ENCODE assay signal across 21 cellular contexts in genomic region chr5:67644221-67644920, GRCh38.
DNase-seq lines count a peak whose midpoint lies in the region; ATAC-seq, FAIRE-seq and TF ChIP-seq lines count a peak whose summit lies in the region.
"Had no signal": no experiment of that assay in that cellular context is flagged by ENCODE, and none has a peak within 500 bp of the region (broad histone marks: within the 10 kb centered on the region; RNA-seq: fewer than 3 reads in every experiment).

No MANE protein-coding gene starts in this region.

- DNase-seq in HepG2 (ENCODE audit: low spot score) = no peak
- DNase-seq in right lobe of liver = no peak
- DNase-seq in NCI-H526 (lab: John Stamatoyannopoulos, UW) = peak; percentile 74 to 83
- peak; percentile 53 for DNase-seq in SK-N-MC (ENCODE audit: low read depth, low spot score)
- peak; percentile 17 for DNase-seq in renal cortical epithelial cell (ENCODE audit: low read depth)
- DNase-seq in NCI-H446 treated with DMSO at 0.1 percent for 48 hours (lab: John Stamatoyannopoulos, UW) = no peak
- no peak for DNase-seq in AG20443 (ENCODE audit: low spot score)
- DNase-seq: Calu3; CD4-positive, alpha-beta memory T cell; DND-41; GM23248; KBM-7 had no signal

- no peak overlapping the region for H3K4me2 ChIP-seq in HepG2 (ENCODE audit: low read depth, low read length)
- H3K4me2 ChIP-seq: A549, BLaER1 had no signal

- no TSS peak for BruUV-seq in HepG2 (replicated peaks; lab: Mats Ljungman, UMichigan)

- in situ Hi-C loops in HepG2 (cut with HindIII; ENCODE audit: extremely low pct_ligation_motif_present, low pct_unique_long_range_greater_than_20kb) = no loop called here

- intact Hi-C loops in HepG2 (cut with micrococcal nuclease; ENCODE audit: unreplicated experiment) = no loop called here
- intact Hi-C loops in right lobe of liver (cut with DNase I) = no loop called here

- no peaks in the 10 kb centered on the region for H3K4me1 ChIP-seq in HepG2 (ENCODE audit: insufficient read depth, low read length)
- H3K4me1 ChIP-seq in right lobe of liver = no peaks in the 10 kb centered on the region
- H3K4me1 ChIP-seq: A549 had no signal

- CTCF ChIA-PET in HepG2 (lab: Yijun Ruan, JAX; ENCODE audit: low intra/inter-chr PET ratio, low total read pairs) = no interaction called here

- H3K27me3 ChIP-seq in HepG2 (ENCODE audit: control insufficient read depth in 1 of 2, insufficient read depth in 2 of 2, low read length in 2 of 2) (peaks cover 0 to 3% of the 10 kb centered on the region in 2 experiments; a peak in 1 of 5 replicates), right lobe of liver (no peaks in the 10 kb centered on the region)
- H3K27me3 ChIP-seq: BLaER1 had no signal

- TF ChIP-seq CTCF in HepG2 (CRISPR knock-in tag; IDR thresholded peaks at IDR 0.05) (no peak), right lobe of liver (IDR thresholded peaks at IDR 0.05) (no peak)

- no peak for TF ChIP-seq RAD21 in HepG2 (CRISPR knock-in tag; IDR thresholded peaks at IDR 0.05)

- no peak for ATAC-seq in HepG2
- ATAC-seq in right lobe of liver = no peak
- no peak for ATAC-seq in HG03342 (IDR thresholded peaks at IDR 0.05; ENCODE audit: unreplicated experiment)
- ATAC-seq: A549 had no signal

- H3K27ac ChIP-seq in HepG2 (ENCODE audit: extremely low read length, insufficient read depth, low read length) (no peak overlapping the region), right lobe of liver (no peak overlapping the region), SK-N-MC (no peak overlapping the region)
- H3K27ac ChIP-seq: 22Rv1, A549, BLaER1, GM23248 had no signal

- no peak overlapping the region for H2AFZ ChIP-seq in HepG2 (ENCODE audit: low read length)
- H2AFZ ChIP-seq: GM23248 had no signal

- H3K4me3 ChIP-seq in HepG2 (replicated peaks in 1 of 3; ENCODE audit: insufficient read depth in 1 of 3, low read depth in 2 of 3, low read length in 3 of 3) (no peak overlapping the region), right lobe of liver (no peak overlapping the region), SK-N-MC (no peak overlapping the region)
- H3K4me3 ChIP-seq: A549, BLaER1, GM23248 had no signal

- POLR2A ChIA-PET in HepG2 (lab: Yijun Ruan, JAX) = no interaction called here

- no peak overlapping the region for H3K9ac ChIP-seq in HepG2 (ENCODE audit: insufficient read depth, low read depth, low read length)
- H3K9ac ChIP-seq in SK-N-MC (ENCODE audit: insufficient read length) = no peak overlapping the region
- H3K9ac ChIP-seq: BLaER1, GM23248 had no signal

- H3K9me3 ChIP-seq in HepG2 (ENCODE audit: low read length) (peaks cover 7% of the 10 kb centered on the region; the same call in 1 of the 2 replicates), right lobe of liver (peaks cover 0 to 4% (median 0%) of the 10 kb centered on the region in 4 donors), SK-N-MC (ENCODE audit: low read depth, low read length) (no peaks in the 10 kb centered on the region)

- no peak for FAIRE-seq in HepG2 (lab: Jason Lieb, UNC)
- FAIRE-seq: A549, G401.6, GM12891, GM19239, H54, HTR-8/SVneo had no signal

- H4K20me1 ChIP-seq in HepG2 (ENCODE audit: insufficient read depth, low read length) = no peaks in the 10 kb centered on the region
- H4K20me1 ChIP-seq: BLaER1 had no signal

- WGBS in HepG2 (ENCODE audit: low lambda C conversion rate) = 4% methylated on average over 3 of the region's 3 CpGs
- WGBS in right lobe of liver (ENCODE audit: insufficient coverage, low coverage, low lambda C conversion rate, missing lambda C conversion rate) = 96% methylated on average over 2 of the region's 3 CpGs

- TF ChIP-seq POLR2A in HepG2 (IDR thresholded peaks at IDR 0.05; ENCODE audit: insufficient read depth in 1 of 2, low read depth in 2 of 2, low read length in 2 of 2) = no peak
- no peak for TF ChIP-seq POLR2A in right lobe of liver (IDR thresholded peaks at IDR 0.05)

- no peaks in the 10 kb centered on the region for H3K79me2 ChIP-seq in HepG2 (ENCODE audit: insufficient read depth, low read length)

- H3K36me3 ChIP-seq in HepG2 (replicated peaks in 1 of 2; ENCODE audit: control insufficient read depth in 1 of 2, insufficient read depth in 2 of 2, low read length in 2 of 2) (no peaks in the 10 kb centered on the region), right lobe of liver (no peaks in the 10 kb centered on the region), SK-N-MC (ENCODE audit: insufficient read depth, low read length) (no peaks in the 10 kb centered on the region)
- H3K36me3 ChIP-seq: BLaER1 had no signal

- TF ChIP-seq EP300 in HepG2 (IDR thresholded peaks at IDR 0.05; ENCODE audit: low read depth in 2 of 2, low read length in 2 of 2) = no peak
- TF ChIP-seq EP300 in HepG2 (CRISPR knock-in tag; IDR thresholded peaks at IDR 0.05; ENCODE audit: borderline replicate concordance) = no peak

TF ChIP-seq in HepG2, 621 proteins besides CTCF, POLR2A, EP300 and RAD21:
- TF ChIP-seq ZNF264 (CRISPR knock-in tag; IDR thresholded peaks at IDR 0.05) = peak; percentile 98
- no peak for TF ChIP-seq ZNF382 (CRISPR knock-in tag; IDR thresholded peaks at IDR 0.05; ENCODE audit: borderline replicate concordance)

Comparison
In these comparisons a context has a peak if more than half of its experiments do, and no peak if none do; other contexts are left out.
1. DNase-seq: peak in NCI-H526 (2 of 2), SK-N-MC (single experiment) and renal cortical epithelial cell (single experiment); none in HepG2 (single experiment), right lobe of liver (0 of 3), NCI-H446 treated with DMSO at 0.1 percent for 48 hours (single experiment) and AG20443 (single experiment).